Comparison of ENCODE assay signal across 17 cellular contexts in genomic region chr3:132079150-132079549, GRCh38. TPM values are rescaled to one million over a fixed set of nuclear protein-coding genes. Genes with fewer than 3 reads are reported as not detected.
"Had no signal": no experiment of that assay in that cellular context is flagged by ENCODE, and none has a peak within 500 bp of the region (broad histone marks: within the 10 kb centered on the region; RNA-seq: fewer than 3 reads in every experiment).

No MANE protein-coding gene starts in this region.

- H3K36me3 Mint-ChIP-seq: activated CD4-positive, alpha-beta memory T cell treated with anti-CD3 and anti-CD28 coated beads for 36 hours; activated naive CD8-positive, alpha-beta T cell treated with anti-CD3 and anti-CD28 coated beads for 36 hours had no signal

- H3K4me3 Mint-ChIP-seq: activated CD4-positive, alpha-beta memory T cell treated with anti-CD3 and anti-CD28 coated beads for 36 hours; activated naive CD8-positive, alpha-beta T cell treated with anti-CD3 and anti-CD28 coated beads for 36 hours; central memory CD8-positive, alpha-beta T cell; effector memory CD8-positive, alpha-beta T cell; neural crest cell had no signal

- H3K9ac ChIP-seq: parathyroid adenoma had no signal

- H2AFZ ChIP-seq: parathyroid adenoma had no signal

- FAIRE-seq: keratinocyte, small intestine, urothelium cell line had no signal

- H3K27ac Mint-ChIP-seq: activated CD4-positive, alpha-beta memory T cell treated with anti-CD3 and anti-CD28 coated beads for 36 hours; activated naive CD8-positive, alpha-beta T cell treated with anti-CD3 and anti-CD28 coated beads for 36 hours; effector memory CD8-positive, alpha-beta T cell had no signal

- H3K4me1 Mint-ChIP-seq: activated naive CD8-positive, alpha-beta T cell treated with anti-CD3 and anti-CD28 coated beads for 36 hours; central memory CD8-positive, alpha-beta T cell; neural crest cell had no signal

- H3K79me2 ChIP-seq: parathyroid adenoma had no signal

- H3K27me3 Mint-ChIP-seq: activated CD4-positive, alpha-beta memory T cell treated with anti-CD3 and anti-CD28 coated beads for 36 hours; effector memory CD8-positive, alpha-beta T cell had no signal

- H3K9me3 Mint-ChIP-seq: activated CD4-positive, alpha-beta memory T cell treated with anti-CD3 and anti-CD28 coated beads for 36 hours; neural crest cell had no signal

- DNase-seq: activated CD4-positive, alpha-beta memory T cell treated with anti-CD3 and anti-CD28 coated beads for 36 hours; activated gamma-delta T cell; activated naive CD8-positive, alpha-beta T cell treated with anti-CD3 and anti-CD28 coated beads for 36 hours; activated T-cell treated with anti-CD3 and anti-CD28 coated beads, Interleukin-2, amount 50 U/mL, for 48 hours; aorta; effector memory CD8-positive, alpha-beta T cell; foreskin keratinocyte; head of caudate nucleus; small intestine had no signal

- H3K4me1 ChIP-seq: foreskin keratinocyte, parathyroid adenoma had no signal

- H3K27ac ChIP-seq: epithelial cell of prostate, foreskin keratinocyte, parathyroid adenoma, VCaP had no signal

RNA-seq across cellular contexts. Expression of gene CPNE4, which starts 44.3 kb away (rescaled TPM):
- total RNA-seq: activated CD4-positive, alpha-beta memory T cell treated with anti-CD3 and anti-CD28 coated beads for 36 hours; activated naive CD8-positive, alpha-beta T cell treated with anti-CD3 and anti-CD28 coated beads for 36 hours; foreskin keratinocyte; mesenteric fat pad had no signal
- polyA plus RNA-seq: foreskin keratinocyte had no signal
